Comparison of ENCODE assay signal across 24 cellular contexts in the genomic region with DNA sequence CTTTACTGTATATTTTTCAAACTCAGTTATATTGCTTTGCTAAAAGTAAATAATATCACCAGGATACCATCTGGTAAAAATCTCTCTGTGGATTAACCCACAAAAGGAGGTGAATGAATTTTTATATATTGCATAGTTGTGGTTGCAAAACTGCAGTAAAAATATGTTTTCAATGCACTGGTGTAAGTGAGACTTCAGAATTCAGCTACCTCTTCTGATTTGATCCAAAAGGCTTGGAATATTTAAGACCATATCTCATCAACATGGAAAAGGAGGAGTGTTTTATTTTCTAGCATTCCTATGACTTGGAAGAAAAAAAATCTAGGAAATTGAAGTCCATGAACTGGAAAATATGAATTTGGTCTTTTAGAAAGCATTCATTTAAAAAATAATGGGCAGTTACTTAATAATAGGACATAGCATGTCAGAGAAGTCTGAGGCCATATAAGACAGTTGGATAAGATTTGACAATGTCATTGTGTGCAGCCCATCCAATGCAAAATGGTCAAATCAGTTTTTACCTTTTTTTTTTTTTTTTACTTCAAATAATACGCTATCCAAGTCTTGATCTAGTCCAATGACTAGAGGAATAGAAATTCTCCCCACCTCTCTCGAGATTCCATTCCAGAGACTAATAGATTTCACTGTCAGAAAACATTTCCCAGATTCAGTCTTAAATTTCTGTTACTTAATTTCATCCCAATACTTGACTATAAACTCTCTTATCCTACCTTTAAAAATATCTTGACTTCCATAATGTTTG.
DNase-seq lines count a peak whose midpoint lies in the region; ATAC-seq and TF ChIP-seq lines count a peak whose summit lies in the region.
"Had no signal": no experiment of that assay in that cellular context is flagged by ENCODE, and none has a peak within 500 bp of the region (broad histone marks: within the 10 kb centered on the region; RNA-seq: fewer than 3 reads in every experiment).

No MANE protein-coding gene starts in this region.

- ATAC-seq in HG03442 (IDR thresholded peaks at IDR 0.05; ENCODE audit: unreplicated experiment), result no peak
- ATAC-seq: pancreas, right lobe of liver had no signal

- H3K36me3 Mint-ChIP-seq in MCF 10A (ENCODE audit: insufficient read depth, unreplicated experiment), result no peaks in the 10 kb centered on the region
- peaks cover 2% of the 10 kb centered on the region for H3K36me3 Mint-ChIP-seq in activated naive CD8-positive, alpha-beta T cell treated with anti-CD3 and anti-CD28 coated beads for 36 hours

- peak overlapping the region; percentile 2 for H3K27ac Mint-ChIP-seq in MCF 10A (ENCODE audit: low read depth, unreplicated experiment)
- no peak overlapping the region for H3K27ac Mint-ChIP-seq in activated naive CD8-positive, alpha-beta T cell treated with anti-CD3 and anti-CD28 coated beads for 36 hours
- H3K27ac Mint-ChIP-seq: endodermal cell had no signal

- H3K9me3 Mint-ChIP-seq in MCF 10A (ENCODE audit: unreplicated experiment), result no peaks in the 10 kb centered on the region
- H3K9me3 Mint-ChIP-seq in activated naive CD8-positive, alpha-beta T cell treated with anti-CD3 and anti-CD28 coated beads for 36 hours, result no peaks in the 10 kb centered on the region

- H3K27me3 Mint-ChIP-seq in MCF 10A (ENCODE audit: insufficient read depth, unreplicated experiment), result no peaks in the 10 kb centered on the region
- no peaks in the 10 kb centered on the region for H3K27me3 Mint-ChIP-seq in activated naive CD8-positive, alpha-beta T cell treated with anti-CD3 and anti-CD28 coated beads for 36 hours

- POLR2A ChIA-PET in MCF 10A (lab: Yijun Ruan, JAX), result no interaction called here

- CTCF ChIA-PET in MCF 10A (lab: Yijun Ruan, JAX), result interaction anchor here (0.7 kb wide), 1 partner anchor 517 kb away, joined by 4 read pairs; no protein-coding TSS in a partner anchor

- no peak for DNase-seq in MCF 10A (ENCODE audit: unreplicated experiment)
- no peak for DNase-seq in breast epithelium (ENCODE audit: low spot score in 2 of 2)
- peak; percentile 29 for DNase-seq in amniotic stem cell (lab: John Stamatoyannopoulos, UW)
- DNase-seq in fibroblast of pulmonary artery (ENCODE audit: low read depth), result peak; percentile 34
- DNase-seq in posterior cingulate gyrus, result no peak
- DNase-seq in activated CD4-positive, alpha-beta T cell treated with anti-CD3 and anti-CD28 coated beads for 1 hour, result no peak
- no peak for DNase-seq in activated naive CD8-positive, alpha-beta T cell treated with anti-CD3 and anti-CD28 coated beads for 36 hours
- DNase-seq: activated CD4-positive, alpha-beta T cell treated with anti-CD3 and anti-CD28 coated beads, Interleukin-2, amount 50 U/mL, for 1 hour; activated CD8-positive, alpha-beta memory T cell treated with anti-CD3 and anti-CD28 coated beads, Interleukin-2, amount 50 U/mL, for 48 hours; activated effector memory CD4-positive, alpha-beta T cell treated with Interleukin-2 at 50 U/mL for 16 hours; endodermal cell; kidney glomerular epithelial cell; NCI-H1436 treated with DMSO at 0.1 percent for 48 hours; NCI-H2171 treated with DMSO at 0.1 percent for 48 hours; NCI-H774; pancreas; right lobe of liver; SHP77 treated with DMSO at 0.1 percent for 48 hours; stimulated activated naive CD4-positive, alpha-beta T cell; T-helper 1 cell; thyroid gland had no signal

- TF ChIP-seq POLR2A in breast epithelium (IDR thresholded peaks at IDR 0.05), result no peak

- H3K36me3 ChIP-seq in breast epithelium, result no peaks in the 10 kb centered on the region
- H3K36me3 ChIP-seq: pancreas, right lobe of liver, thyroid gland had no signal

- no peaks in the 10 kb centered on the region for H3K4me1 ChIP-seq in breast epithelium
- H3K4me1 ChIP-seq: pancreas, right lobe of liver, thyroid gland had no signal

- peaks cover 11% of the 10 kb centered on the region for H3K4me1 Mint-ChIP-seq in MCF 10A (ENCODE audit: insufficient read depth, unreplicated experiment)
- H3K4me1 Mint-ChIP-seq in activated naive CD8-positive, alpha-beta T cell treated with anti-CD3 and anti-CD28 coated beads for 36 hours, result no peaks in the 10 kb centered on the region
- H3K4me1 Mint-ChIP-seq: endodermal cell had no signal

- BruUV-seq in MCF 10A (replicated peaks; lab: Mats Ljungman, UMichigan), result no TSS peak

- no peaks in the 10 kb centered on the region for H3K9me3 ChIP-seq in breast epithelium
- H3K9me3 ChIP-seq: pancreas, right lobe of liver, thyroid gland had no signal

- H3K27me3 ChIP-seq in breast epithelium, result no peaks in the 10 kb centered on the region
- H3K27me3 ChIP-seq: foreskin keratinocyte, pancreas, right lobe of liver, thyroid gland had no signal

- intact Hi-C loops in MCF 10A (cut with micrococcal nuclease) (no loop called here), breast epithelium (cut with DNase I; ENCODE audit: low total_unique reads) (no loop called here), posterior cingulate gyrus (cut with DNase I) (no loop called here)

- H3K4me3 ChIP-seq in breast epithelium (no peak overlapping the region), fibroblast of pulmonary artery (replicated peaks; ENCODE audit: low read depth, low read length) (no peak overlapping the region)
- H3K4me3 ChIP-seq: pancreas, right lobe of liver, thyroid gland had no signal

- no peak overlapping the region for H3K27ac ChIP-seq in breast epithelium
- H3K27ac ChIP-seq: 22Rv1, foreskin keratinocyte, pancreas, right lobe of liver, thyroid gland had no signal

- no peak overlapping the region for H3K4me3 Mint-ChIP-seq in MCF 10A (ENCODE audit: unreplicated experiment)
- H3K4me3 Mint-ChIP-seq in activated naive CD8-positive, alpha-beta T cell treated with anti-CD3 and anti-CD28 coated beads for 36 hours, result no peak overlapping the region
- H3K4me3 Mint-ChIP-seq: endodermal cell had no signal

- TF ChIP-seq CTCF in MCF 10A (IDR thresholded peaks at IDR 0.05; ENCODE audit: unreplicated experiment) (no peak), breast epithelium (IDR thresholded peaks at IDR 0.05) (no peak), fibroblast of pulmonary artery (IDR thresholded peaks at IDR 0.05; ENCODE audit: low read length, missing control alignments) (no peak)

Comparison
In these comparisons a context has a peak if more than half of its experiments do, and no peak if none do; other contexts are left out.
1. DNase-seq: peak in amniotic stem cell (single experiment) and fibroblast of pulmonary artery (single experiment); none in MCF 10A (single experiment), breast epithelium (0 of 2), posterior cingulate gyrus (0 of 10), activated CD4-positive, alpha-beta T cell treated with anti-CD3 and anti-CD28 coated beads for 1 hour (single experiment) and activated naive CD8-positive, alpha-beta T cell treated with anti-CD3 and anti-CD28 coated beads for 36 hours (single experiment).